8 cellular contexts compared by ENCODE assay signal in genomic region chr20:652611-653109, GRCh38.
DNase-seq lines count a peak whose midpoint lies in the region; ATAC-seq and TF ChIP-seq lines count a peak whose summit lies in the region.

No MANE protein-coding gene starts in this region.

- H3K9me3 Mint-ChIP-seq in nephron progenitor cell = no peaks in the 10 kb centered on the region

- H3K27me3 Mint-ChIP-seq in nephron progenitor cell (ENCODE audit: low read depth, poor library complexity) = peaks cover 24% of the 10 kb centered on the region

- peak overlapping the region; percentile 60 to 80 (median 70) for H3K4me3 ChIP-seq in BLaER1 treated with 17β-estradiol and CSF1 and Interleukin-3, amounts not matched to agents 10 nM and 100 nM
- peak overlapping the region; percentile 82 for H3K4me3 ChIP-seq in SK-N-MC

- peaks cover 12 to 29% (median 15%) of the 10 kb centered on the region in 11 experiments; a peak in 21 of 22 replicates for H3K36me3 ChIP-seq in BLaER1 treated with 17β-estradiol and CSF1 and Interleukin-3, amounts not matched to agents 10 nM and 100 nM
- peaks cover 9% of the 10 kb centered on the region for H3K36me3 ChIP-seq in SK-N-MC (ENCODE audit: insufficient read depth, low read length)

- no peak overlapping the region for H3K27ac Mint-ChIP-seq in nephron progenitor cell

- H3K27me3 ChIP-seq in BLaER1 treated with 17β-estradiol and CSF1 and Interleukin-3, amounts not matched to agents 10 nM and 100 nM = no peaks in the 10 kb centered on the region

- peak overlapping the region; percentile 90 to 97 (median 95) for H3K4me2 ChIP-seq in BLaER1 treated with 17β-estradiol and CSF1 and Interleukin-3, amounts not matched to agents 10 nM and 100 nM

- no peak for DNase-seq in SK-N-MC (ENCODE audit: low read depth, low spot score)
- DNase-seq in epithelial cell of prostate (ENCODE audit: low read depth, low spot score) = no peak
- DNase-seq in nephron progenitor cell = no peak
- no peak for DNase-seq in MV-4-11 (lab: John Stamatoyannopoulos, UW)

- peak overlapping the region; percentile 76 for H3K4me3 Mint-ChIP-seq in nephron progenitor cell

- H3K27ac ChIP-seq in BLaER1 treated with 17β-estradiol and CSF1 and Interleukin-3, amounts not matched to agents 10 nM and 100 nM = peak overlapping the region; percentile 74 to 92 (median 85)
- H3K27ac ChIP-seq in SK-N-MC (no peak overlapping the region), epithelial cell of prostate (peak overlapping the region; percentile 53)

- no peak for TF ChIP-seq CTCF in nephron progenitor cell (IDR thresholded peaks at IDR 0.05)

- peak overlapping the region; percentile 72 to 94 (median 86) for H3K9ac ChIP-seq in BLaER1 treated with 17β-estradiol and CSF1 and Interleukin-3, amounts not matched to agents 10 nM and 100 nM
- H3K9ac ChIP-seq in SK-N-MC (ENCODE audit: insufficient read length) = peak overlapping the region; percentile 73

- H3K4me1 ChIP-seq in BLaER1 treated with 17β-estradiol and CSF1 and Interleukin-3, amounts not matched to agents 10 nM and 100 nM = peaks cover 20 to 65% (median 27%) of the 10 kb centered on the region in 10 experiments

- H3K4me1 Mint-ChIP-seq in nephron progenitor cell = peaks cover 55% of the 10 kb centered on the region

- peaks cover 0 to 28% (median 0%) of the 10 kb centered on the region in 11 experiments; a peak in 7 of 22 replicates for H4K20me1 ChIP-seq in BLaER1 treated with 17β-estradiol and CSF1 and Interleukin-3, amounts not matched to agents 10 nM and 100 nM

- H3K9me3 ChIP-seq in BLaER1 treated with 17β-estradiol and CSF1 and Interleukin-3, amounts not matched to agents 10 nM and 100 nM (replicated peaks in 1 of 11) = peaks cover 0 to 9% (median 0%) of the 10 kb centered on the region in 11 experiments; a peak in 10 of 22 replicates
- H3K9me3 ChIP-seq in SK-N-MC (ENCODE audit: low read depth, low read length) = no peaks in the 10 kb centered on the region

- ATAC-seq in GM21737 (IDR thresholded peaks at IDR 0.05; ENCODE audit: unreplicated experiment) (peak; percentile 19), GM18873 (IDR thresholded peaks at IDR 0.05; ENCODE audit: low FRiP score, unreplicated experiment) (no peak), GM21786 (IDR thresholded peaks at IDR 0.05; ENCODE audit: unreplicated experiment) (no peak)

- H3K36me3 Mint-ChIP-seq in nephron progenitor cell (ENCODE audit: low read depth) = peaks cover 34% of the 10 kb centered on the region
